Comparison of ENCODE assay signal across 1 cellular context in genomic region chr11:66891849-66892660, GRCh38.
TF ChIP-seq lines count a peak whose summit lies in the region.

No MANE protein-coding gene starts in this region.

TF ChIP-seq in HepG2, 621 proteins besides CTCF, POLR2A, EP300 and RAD21 (continued from another document):
- TF ChIP-seq LCORL (IDR thresholded peaks at IDR 0.05), result no peak
- peak; percentile 57; the same call in 1 of the 2 replicates for TF ChIP-seq LCORL (CRISPR knock-in tag; IDR thresholded peaks at IDR 0.05)
- TF ChIP-seq FOSL2 (CRISPR knock-in tag; IDR thresholded peaks at IDR 0.05), result peak; percentile 99
- TF ChIP-seq ARNTL (CRISPR knock-in tag; IDR thresholded peaks at IDR 0.05), result peak; percentile 57; the same call in 1 of the 2 replicates
- peak; percentile 47; the same call in 1 of the 2 replicates for TF ChIP-seq NRL (CRISPR knock-in tag; IDR thresholded peaks at IDR 0.05; ENCODE audit: borderline replicate concordance)
- TF ChIP-seq, protein P1, sequence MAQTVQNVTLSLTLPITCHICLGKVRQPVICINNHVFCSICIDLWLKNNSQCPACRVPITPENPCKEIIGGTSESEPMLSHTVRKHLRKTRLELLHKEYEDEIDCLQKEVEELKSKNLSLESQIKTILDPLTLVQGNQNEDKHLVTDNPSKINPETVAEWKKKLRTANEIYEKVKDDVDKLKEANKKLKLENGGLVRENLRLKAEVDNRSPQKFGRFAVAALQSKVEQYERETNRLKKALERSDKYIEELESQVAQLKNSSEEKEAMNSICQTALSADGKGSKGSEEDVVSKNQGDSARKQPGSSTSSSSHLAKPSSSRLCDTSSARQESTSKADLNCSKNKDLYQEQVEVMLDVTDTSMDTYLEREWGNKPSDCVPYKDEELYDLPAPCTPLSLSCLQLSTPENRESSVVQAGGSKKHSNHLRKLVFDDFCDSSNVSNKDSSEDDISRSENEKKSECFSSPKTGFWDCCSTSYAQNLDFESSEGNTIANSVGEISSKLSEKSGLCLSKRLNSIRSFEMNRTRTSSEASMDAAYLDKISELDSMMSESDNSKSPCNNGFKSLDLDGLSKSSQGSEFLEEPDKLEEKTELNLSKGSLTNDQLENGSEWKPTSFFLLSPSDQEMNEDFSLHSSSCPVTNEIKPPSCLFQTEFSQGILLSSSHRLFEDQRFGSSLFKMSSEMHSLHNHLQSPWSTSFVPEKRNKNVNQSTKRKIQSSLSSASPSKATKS (CRISPR knock-in tag; IDR thresholded peaks at IDR 0.05), result no peak
- no peak for TF ChIP-seq HOXA9 (CRISPR knock-in tag; IDR thresholded peaks at IDR 0.05; ENCODE audit: borderline replicate concordance)
- TF ChIP-seq ZNF644 (CRISPR knock-in tag; IDR thresholded peaks at IDR 0.05; ENCODE audit: low read depth), result peak; percentile 84; the same call in 1 of the 2 replicates
- TF ChIP-seq ZNF292 (CRISPR knock-in tag; IDR thresholded peaks at IDR 0.05; ENCODE audit: borderline replicate concordance, low read depth), result peak; percentile 70; the same call in 1 of the 2 replicates
- no peak for TF ChIP-seq ZNF724P (CRISPR knock-in tag; IDR thresholded peaks at IDR 0.05; ENCODE audit: borderline replicate concordance)
- TF ChIP-seq RFX5 (IDR thresholded peaks at IDR 0.05; ENCODE audit: low read depth, low read length), result no peak
- TF ChIP-seq ELF3 (CRISPR knock-in tag; IDR thresholded peaks at IDR 0.05), result peak; percentile 59; the same call in 1 of the 2 replicates
- peak in 1 of 2 experiments; percentile 49; a peak in 1 of 4 replicates for TF ChIP-seq NR2F1 (CRISPR knock-in tag; IDR thresholded peaks at IDR 0.05)
- no peak for TF ChIP-seq BATF2 (CRISPR knock-in tag; IDR thresholded peaks at IDR 0.05)
- TF ChIP-seq ZGPAT (CRISPR knock-in tag; IDR thresholded peaks at IDR 0.05), result peak; percentile 58
- peak; percentile 91; the same call in 2 of the 3 replicates for TF ChIP-seq MXI1 (IDR thresholded peaks at IDR 0.05; ENCODE audit: borderline replicate concordance, low read depth, low read length)
- peak; percentile 91 to 98 for TF ChIP-seq MAFK (conservative IDR thresholded peaks at IDR 0.05 in 1 of 2, IDR thresholded peaks at IDR 0.05 in 1 of 2; ENCODE audit: low read length in 2 of 2)
- peak; percentile 20; the same call in 1 of the 2 replicates for TF ChIP-seq KDM2A (CRISPR knock-in tag; IDR thresholded peaks at IDR 0.05; ENCODE audit: borderline replicate concordance, low read depth)
- peak; percentile 85 for TF ChIP-seq FOSL1 (CRISPR knock-in tag; IDR thresholded peaks at IDR 0.05; ENCODE audit: borderline replicate concordance)
- TF ChIP-seq MAFF (IDR thresholded peaks at IDR 0.05; ENCODE audit: low read depth, low read length), result peak; percentile 96
- TF ChIP-seq ZNF224 (CRISPR knock-in tag; IDR thresholded peaks at IDR 0.05), result no peak
- TF ChIP-seq HOMEZ (CRISPR knock-in tag; IDR thresholded peaks at IDR 0.05; ENCODE audit: low read depth), result peak; percentile 61
- peak; percentile 48; the same call in 1 of the 2 replicates for TF ChIP-seq MAX (IDR thresholded peaks at IDR 0.05)
- TF ChIP-seq, protein P2, sequence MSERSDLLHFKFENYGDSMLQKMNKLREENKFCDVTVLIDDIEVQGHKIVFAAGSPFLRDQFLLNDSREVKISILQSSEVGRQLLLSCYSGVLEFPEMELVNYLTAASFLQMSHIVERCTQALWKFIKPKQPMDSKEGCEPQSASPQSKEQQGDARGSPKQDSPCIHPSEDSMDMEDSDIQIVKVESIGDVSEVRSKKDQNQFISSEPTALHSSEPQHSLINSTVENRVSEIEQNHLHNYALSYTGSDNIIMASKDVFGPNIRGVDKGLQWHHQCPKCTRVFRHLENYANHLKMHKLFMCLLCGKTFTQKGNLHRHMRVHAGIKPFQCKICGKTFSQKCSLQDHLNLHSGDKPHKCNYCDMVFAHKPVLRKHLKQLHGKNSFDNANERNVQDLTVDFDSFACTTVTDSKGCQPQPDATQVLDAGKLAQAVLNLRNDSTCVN (CRISPR knock-in tag; IDR thresholded peaks at IDR 0.05; ENCODE audit: borderline replicate concordance), result peak; percentile 55; the same call in 1 of the 2 replicates
- TF ChIP-seq, protein P3, sequence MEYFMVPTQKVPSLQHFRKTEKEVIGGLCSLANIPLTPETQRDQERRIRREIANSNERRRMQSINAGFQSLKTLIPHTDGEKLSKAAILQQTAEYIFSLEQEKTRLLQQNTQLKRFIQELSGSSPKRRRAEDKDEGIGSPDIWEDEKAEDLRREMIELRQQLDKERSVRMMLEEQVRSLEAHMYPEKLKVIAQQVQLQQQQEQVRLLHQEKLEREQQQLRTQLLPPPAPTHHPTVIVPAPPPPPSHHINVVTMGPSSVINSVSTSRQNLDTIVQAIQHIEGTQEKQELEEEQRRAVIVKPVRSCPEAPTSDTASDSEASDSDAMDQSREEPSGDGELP (IDR thresholded peaks at IDR 0.05; ENCODE audit: borderline replicate concordance, low read depth), result peak; percentile 72; the same call in 1 of the 2 replicates
- no peak for TF ChIP-seq ATF5 (CRISPR knock-in tag; IDR thresholded peaks at IDR 0.05; ENCODE audit: low read depth)
- TF ChIP-seq GATAD2A (CRISPR knock-in tag; IDR thresholded peaks at IDR 0.05), result peak; percentile 78
- no peak for TF ChIP-seq BORCS8-MEF2B (CRISPR knock-in tag; IDR thresholded peaks at IDR 0.05)
- TF ChIP-seq, protein P4, sequence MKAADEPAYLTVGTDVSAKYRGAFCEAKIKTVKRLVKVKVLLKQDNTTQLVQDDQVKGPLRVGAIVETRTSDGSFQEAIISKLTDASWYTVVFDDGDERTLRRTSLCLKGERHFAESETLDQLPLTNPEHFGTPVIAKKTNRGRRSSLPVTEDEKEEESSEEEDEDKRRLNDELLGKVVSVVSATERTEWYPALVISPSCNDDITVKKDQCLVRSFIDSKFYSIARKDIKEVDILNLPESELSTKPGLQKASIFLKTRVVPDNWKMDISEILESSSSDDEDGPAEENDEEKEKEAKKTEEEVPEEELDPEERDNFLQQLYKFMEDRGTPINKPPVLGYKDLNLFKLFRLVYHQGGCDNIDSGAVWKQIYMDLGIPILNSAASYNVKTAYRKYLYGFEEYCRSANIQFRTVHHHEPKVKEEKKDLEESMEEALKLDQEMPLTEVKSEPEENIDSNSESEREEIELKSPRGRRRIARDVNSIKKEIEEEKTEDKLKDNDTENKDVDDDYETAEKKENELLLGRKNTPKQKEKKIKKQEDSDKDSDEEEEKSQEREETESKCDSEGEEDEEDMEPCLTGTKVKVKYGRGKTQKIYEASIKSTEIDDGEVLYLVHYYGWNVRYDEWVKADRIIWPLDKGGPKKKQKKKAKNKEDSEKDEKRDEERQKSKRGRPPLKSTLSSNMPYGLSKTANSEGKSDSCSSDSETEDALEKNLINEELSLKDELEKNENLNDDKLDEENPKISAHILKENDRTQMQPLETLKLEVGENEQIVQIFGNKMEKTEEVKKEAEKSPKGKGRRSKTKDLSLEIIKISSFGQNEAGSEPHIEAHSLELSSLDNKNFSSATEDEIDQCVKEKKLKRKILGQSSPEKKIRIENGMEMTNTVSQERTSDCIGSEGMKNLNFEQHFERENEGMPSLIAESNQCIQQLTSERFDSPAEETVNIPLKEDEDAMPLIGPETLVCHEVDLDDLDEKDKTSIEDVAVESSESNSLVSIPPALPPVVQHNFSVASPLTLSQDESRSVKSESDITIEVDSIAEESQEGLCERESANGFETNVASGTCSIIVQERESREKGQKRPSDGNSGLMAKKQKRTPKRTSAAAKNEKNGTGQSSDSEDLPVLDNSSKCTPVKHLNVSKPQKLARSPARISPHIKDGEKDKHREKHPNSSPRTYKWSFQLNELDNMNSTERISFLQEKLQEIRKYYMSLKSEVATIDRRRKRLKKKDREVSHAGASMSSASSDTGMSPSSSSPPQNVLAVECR (CRISPR knock-in tag; IDR thresholded peaks at IDR 0.05; ENCODE audit: borderline replicate concordance), result peak; percentile 37; the same call in 1 of the 2 replicates
- peak; percentile 82 for TF ChIP-seq RARA (CRISPR knock-in tag; IDR thresholded peaks at IDR 0.05)
- TF ChIP-seq, protein P5, sequence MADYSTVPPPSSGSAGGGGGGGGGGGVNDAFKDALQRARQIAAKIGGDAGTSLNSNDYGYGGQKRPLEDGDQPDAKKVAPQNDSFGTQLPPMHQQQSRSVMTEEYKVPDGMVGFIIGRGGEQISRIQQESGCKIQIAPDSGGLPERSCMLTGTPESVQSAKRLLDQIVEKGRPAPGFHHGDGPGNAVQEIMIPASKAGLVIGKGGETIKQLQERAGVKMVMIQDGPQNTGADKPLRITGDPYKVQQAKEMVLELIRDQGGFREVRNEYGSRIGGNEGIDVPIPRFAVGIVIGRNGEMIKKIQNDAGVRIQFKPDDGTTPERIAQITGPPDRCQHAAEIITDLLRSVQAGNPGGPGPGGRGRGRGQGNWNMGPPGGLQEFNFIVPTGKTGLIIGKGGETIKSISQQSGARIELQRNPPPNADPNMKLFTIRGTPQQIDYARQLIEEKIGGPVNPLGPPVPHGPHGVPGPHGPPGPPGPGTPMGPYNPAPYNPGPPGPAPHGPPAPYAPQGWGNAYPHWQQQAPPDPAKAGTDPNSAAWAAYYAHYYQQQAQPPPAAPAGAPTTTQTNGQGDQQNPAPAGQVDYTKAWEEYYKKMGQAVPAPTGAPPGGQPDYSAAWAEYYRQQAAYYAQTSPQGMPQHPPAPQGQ (CRISPR knock-in tag; IDR thresholded peaks at IDR 0.05; ENCODE audit: borderline replicate concordance), result no peak
- TF ChIP-seq, protein P6, sequence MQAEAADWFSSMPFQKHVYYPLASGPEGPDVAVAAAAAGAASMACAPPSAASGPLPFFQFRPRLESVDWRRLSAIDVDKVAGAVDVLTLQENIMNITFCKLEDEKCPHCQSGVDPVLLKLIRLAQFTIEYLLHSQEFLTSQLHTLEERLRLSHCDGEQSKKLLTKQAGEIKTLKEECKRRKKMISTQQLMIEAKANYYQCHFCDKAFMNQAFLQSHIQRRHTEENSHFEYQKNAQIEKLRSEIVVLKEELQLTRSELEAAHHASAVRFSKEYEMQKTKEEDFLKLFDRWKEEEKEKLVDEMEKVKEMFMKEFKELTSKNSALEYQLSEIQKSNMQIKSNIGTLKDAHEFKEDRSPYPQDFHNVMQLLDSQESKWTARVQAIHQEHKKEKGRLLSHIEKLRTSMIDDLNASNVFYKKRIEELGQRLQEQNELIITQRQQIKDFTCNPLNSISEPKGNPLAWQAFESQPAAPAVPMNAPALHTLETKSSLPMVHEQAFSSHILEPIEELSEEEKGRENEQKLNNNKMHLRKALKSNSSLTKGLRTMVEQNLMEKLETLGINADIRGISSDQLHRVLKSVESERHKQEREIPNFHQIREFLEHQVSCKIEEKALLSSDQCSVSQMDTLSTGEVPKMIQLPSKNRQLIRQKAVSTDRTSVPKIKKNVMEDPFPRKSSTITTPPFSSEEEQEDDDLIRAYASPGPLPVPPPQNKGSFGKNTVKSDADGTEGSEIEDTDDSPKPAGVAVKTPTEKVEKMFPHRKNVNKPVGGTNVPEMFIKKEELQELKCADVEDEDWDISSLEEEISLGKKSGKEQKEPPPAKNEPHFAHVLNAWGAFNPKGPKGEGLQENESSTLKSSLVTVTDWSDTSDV (CRISPR knock-in tag; IDR thresholded peaks at IDR 0.05), result no peak
